ENCODE assay signal across 26 cellular contexts in the genomic region with DNA sequence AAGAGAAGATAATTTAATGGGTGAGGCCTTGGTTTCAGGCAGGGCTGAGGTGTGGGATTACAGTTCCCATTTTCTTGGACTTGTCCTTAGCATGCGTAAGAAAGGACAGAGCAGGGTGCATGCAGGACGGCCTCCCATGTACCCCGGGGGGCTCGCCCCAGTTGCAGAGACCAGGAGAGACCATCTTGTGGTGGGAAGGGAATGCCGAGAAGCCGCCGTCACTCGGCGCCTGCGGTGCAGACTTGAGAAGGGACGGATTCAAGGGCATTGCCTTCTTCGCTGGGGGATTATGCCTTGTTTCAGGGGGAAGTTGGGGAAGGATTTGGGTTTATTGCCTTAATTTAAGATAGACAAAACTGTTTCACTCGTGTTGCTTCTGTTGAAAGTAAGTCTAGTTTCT.
"Had no signal": no experiment of that assay in that cellular context is flagged by ENCODE, and none has a peak within 500 bp of the region (broad histone marks: within the 10 kb centered on the region; RNA-seq: fewer than 3 reads in every experiment).

No MANE protein-coding gene starts in this region.

- H3K4me3 ChIP-seq: heart right ventricle, hepatocyte, left lung, lower lobe of right lung, pancreas, right atrium auricular region, right lobe of liver, smooth muscle cell, stomach, testis, thyroid gland, transverse colon, upper lobe of right lung had no signal

- H3K27me3 Mint-ChIP-seq: naive B cell; progenitor cell of endocrine pancreas; stimulated activated naive B cell treated with anti-CD40 and anti-IgM and Interleukin-4, amounts not matched to agents 10 μg/mL and 1 μg/mL and 100 μg/mL, for 72 hours had no signal

- H3K9me3 ChIP-seq: heart right ventricle, left lung, lower lobe of right lung, pancreas, right atrium auricular region, right lobe of liver, stomach, testis, thyroid gland, transverse colon, upper lobe of right lung had no signal

- H3K36me3 Mint-ChIP-seq: naive B cell, natural killer cell had no signal

- H3K27ac ChIP-seq: heart right ventricle, hepatocyte, left lung, lower lobe of right lung, pancreas, right atrium auricular region, right lobe of liver, stomach, testis, thyroid gland, upper lobe of right lung had no signal

- H3K27me3 ChIP-seq: heart right ventricle, hepatocyte, left lung, pancreas, right atrium auricular region, right lobe of liver, stomach, testis, thyroid gland, transverse colon, upper lobe of right lung had no signal

- H3K4me1 Mint-ChIP-seq: stimulated activated naive B cell treated with anti-CD40 and anti-IgM and Interleukin-4, amounts not matched to agents 10 μg/mL and 1 μg/mL and 100 μg/mL, for 72 hours had no signal

- H3K9me3 Mint-ChIP-seq: naive B cell; natural killer cell; stimulated activated naive B cell treated with anti-CD40 and anti-IgM and Interleukin-4, amounts not matched to agents 10 μg/mL and 1 μg/mL and 100 μg/mL, for 72 hours had no signal

- H3K4me3 Mint-ChIP-seq: natural killer cell; nephron progenitor cell; stimulated activated naive B cell treated with anti-CD40 and anti-IgM and Interleukin-4, amounts not matched to agents 10 μg/mL and 1 μg/mL and 100 μg/mL, for 72 hours had no signal

- DNase-seq: heart right ventricle; left colon; left lung; lower lobe of right lung; mammary epithelial cell; mesenchymal stem cell; naive B cell; natural killer cell; nephron progenitor cell; nucleus accumbens; pancreas; right lobe of liver; stimulated activated CD4-positive, alpha-beta T cell treated with anti-CD3 and anti-CD28 coated beads, Interleukin-1b, Interleukin-23, amount 100 ng/mL, for 48 hours; stimulated activated CD4-positive, alpha-beta T cell treated with anti-CD3 and anti-CD28 coated beads, Interleukin-2, amount 100 ng/mL, for 48 hours; stimulated activated CD4-positive, alpha-beta T cell treated with anti-CD3 and anti-CD28 coated beads, Interleukin-4, amount 100 ng/mL, for 4 hours; stimulated activated naive B cell treated with anti-CD40 and anti-IgM and Interleukin-4, amounts not matched to agents 10 μg/mL and 1 μg/mL and 100 μg/mL, for 72 hours; stimulated activated naive CD8-positive, alpha-beta T cell treated with anti-CD3 and anti-CD28 coated beads, Interleukin-15, Interleukin-2, amounts not matched to agents 100 U/mL and 50 U/mL, for 24 hours; stomach; testis; thyroid gland; transverse colon; upper lobe of right lung had no signal

- H3K27ac Mint-ChIP-seq: natural killer cell, nephron progenitor cell, progenitor cell of endocrine pancreas had no signal

- H3K36me3 ChIP-seq: left lung, pancreas, right lobe of liver, thyroid gland, transverse colon, upper lobe of right lung had no signal

- ATAC-seq: heart right ventricle; left colon; left lung; lower lobe of right lung; natural killer cell; pancreas; right lobe of liver; stimulated activated naive B cell treated with anti-CD40 and anti-IgM and Interleukin-4, amounts not matched to agents 10 μg/mL and 1 μg/mL and 100 μg/mL, for 72 hours; stimulated activated naive CD8-positive, alpha-beta T cell treated with anti-CD3 and anti-CD28 coated beads, Interleukin-15, Interleukin-2, amounts not matched to agents 100 U/mL and 50 U/mL, for 24 hours; upper lobe of right lung had no signal

- H3K4me1 ChIP-seq: left lung, pancreas, right atrium auricular region, right lobe of liver, testis, thyroid gland had no signal
